1 cellular context compared by ENCODE assay signal in the genomic region with DNA sequence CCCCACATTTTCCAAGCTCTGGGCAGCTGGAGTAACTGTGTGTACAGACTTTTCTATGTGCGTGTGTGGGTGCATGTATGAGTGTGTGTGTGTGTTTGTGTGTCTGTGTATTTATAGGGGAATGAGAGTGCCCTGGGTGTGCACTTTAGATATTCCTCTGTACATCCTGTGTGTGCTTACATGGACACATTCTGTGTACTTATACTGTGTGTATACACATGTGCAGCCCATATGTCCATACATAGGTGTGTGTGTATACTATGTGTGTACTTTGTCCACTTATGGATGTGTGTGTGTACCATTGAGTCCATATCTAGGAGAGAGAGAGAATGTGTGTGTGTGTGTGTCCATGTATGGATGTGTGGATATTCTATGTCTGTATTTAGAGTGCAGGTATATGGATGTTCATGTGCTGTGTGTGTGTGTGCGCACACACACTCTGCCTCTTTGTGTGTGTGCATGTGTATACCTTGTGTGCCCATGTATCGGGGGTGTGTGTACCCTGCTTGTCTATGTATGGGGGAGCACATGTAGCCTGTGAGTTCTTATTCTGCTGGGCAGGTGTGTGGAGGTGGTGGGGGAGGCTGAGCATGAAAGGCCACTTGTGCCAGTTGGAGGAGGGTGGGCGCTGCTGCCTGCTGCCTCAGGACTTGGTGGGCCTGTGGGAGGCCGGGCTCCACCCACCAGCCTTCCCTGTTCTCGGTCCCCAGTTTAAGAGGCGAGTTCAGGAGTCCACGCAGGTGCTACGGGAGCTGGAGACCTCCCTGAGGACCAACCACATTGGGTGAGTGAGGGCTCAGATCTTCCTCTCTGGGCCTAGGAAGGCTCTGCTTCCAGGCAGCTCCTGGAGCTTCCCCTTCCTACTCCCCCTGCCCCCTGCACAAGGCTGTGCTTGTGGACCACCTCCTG.
TF ChIP-seq lines count a peak whose summit lies in the region.

No MANE protein-coding gene starts in this region.

TF ChIP-seq in A549, 52 proteins besides CTCF, POLR2A, EP300 and RAD21 (continued from another document):
- TF ChIP-seq EHF (CRISPR knock-in tag; IDR thresholded peaks at IDR 0.05): no peak
- no peak for TF ChIP-seq FOSL2 (IDR thresholded peaks at IDR 0.05)
- no peak for TF ChIP-seq FOSL2 (CRISPR knock-in tag; IDR thresholded peaks at IDR 0.05)
- TF ChIP-seq ZFP36 (IDR thresholded peaks at IDR 0.05; ENCODE audit: borderline replicate concordance, partially characterized antibody): no peak
- no peak for TF ChIP-seq ZNF302 (CRISPR knock-in tag; IDR thresholded peaks at IDR 0.05)
- TF ChIP-seq TFCP2L1 (CRISPR knock-in tag; IDR thresholded peaks at IDR 0.05): no peak
- TF ChIP-seq, protein P1, sequence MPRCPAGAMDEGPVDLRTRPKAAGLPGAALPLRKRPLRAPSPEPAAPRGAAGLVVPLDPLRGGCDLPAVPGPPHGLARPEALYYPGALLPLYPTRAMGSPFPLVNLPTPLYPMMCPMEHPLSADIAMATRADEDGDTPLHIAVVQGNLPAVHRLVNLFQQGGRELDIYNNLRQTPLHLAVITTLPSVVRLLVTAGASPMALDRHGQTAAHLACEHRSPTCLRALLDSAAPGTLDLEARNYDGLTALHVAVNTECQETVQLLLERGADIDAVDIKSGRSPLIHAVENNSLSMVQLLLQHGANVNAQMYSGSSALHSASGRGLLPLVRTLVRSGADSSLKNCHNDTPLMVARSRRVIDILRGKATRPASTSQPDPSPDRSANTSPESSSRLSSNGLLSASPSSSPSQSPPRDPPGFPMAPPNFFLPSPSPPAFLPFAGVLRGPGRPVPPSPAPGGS (IDR thresholded peaks at IDR 0.05): no peak
- TF ChIP-seq JUN (IDR thresholded peaks at IDR 0.05): no peak
- TF ChIP-seq NPAS2 (CRISPR knock-in tag; IDR thresholded peaks at IDR 0.05; ENCODE audit: borderline replicate concordance): no peak
- no peak for TF ChIP-seq HEYL (CRISPR knock-in tag; IDR thresholded peaks at IDR 0.05)
- TF ChIP-seq MAFK (IDR thresholded peaks at IDR 0.05; ENCODE audit: partially characterized antibody): no peak
- no peak for TF ChIP-seq RNF2 (IDR thresholded peaks at IDR 0.05; ENCODE audit: borderline replicate concordance, low read depth)
- TF ChIP-seq RCOR1 (IDR thresholded peaks at IDR 0.05; ENCODE audit: low read depth, low read length): no peak
